Comparison of ENCODE assay signal across 2 cellular contexts in genomic region chr16:69412287-69412686, GRCh38.
TF ChIP-seq lines count a peak whose summit lies in the region.

No MANE protein-coding gene starts in this region.

TF ChIP-seq in GM23338, 12 proteins besides CTCF, POLR2A, EP300 and RAD21:
- no peak for TF ChIP-seq ZNF114 (CRISPR knock-in tag; IDR thresholded peaks at IDR 0.05)

TF ChIP-seq in H1, 55 proteins besides CTCF, POLR2A, EP300 and RAD21:
- TF ChIP-seq MAFK (IDR thresholded peaks at IDR 0.05; ENCODE audit: low read depth, low read length): no peak
- no peak for TF ChIP-seq CBX8 (IDR thresholded peaks at IDR 0.05; ENCODE audit: borderline replicate concordance, low read depth, low read length)
- no peak for TF ChIP-seq ZNF274 (IDR thresholded peaks at IDR 0.05; ENCODE audit: borderline replicate concordance, extremely low read depth, low read length)
- no peak for TF ChIP-seq SAP30 (IDR thresholded peaks at IDR 0.05; ENCODE audit: insufficient read depth, insufficient replicate concordance, low read length)
- no peak for TF ChIP-seq SP4 (IDR thresholded peaks at IDR 0.05; ENCODE audit: low read length)
- no peak for TF ChIP-seq EZH2 (IDR thresholded peaks at IDR 0.05; ENCODE audit: low read depth, low read length, severe bottlenecking)
- TF ChIP-seq NRF1 (IDR thresholded peaks at IDR 0.05; ENCODE audit: low read depth, low read length): no peak
- TF ChIP-seq KDM4A (IDR thresholded peaks at IDR 0.05; ENCODE audit: low read depth, low read length, severe bottlenecking): no peak
- no peak for TF ChIP-seq TAF7 (optimal IDR thresholded peaks at IDR 0.05; ENCODE audit: borderline replicate concordance, low read depth, low read length)
- TF ChIP-seq POU5F1 (IDR thresholded peaks at IDR 0.05; ENCODE audit: low read depth, low read length): no peak
- no peak for TF ChIP-seq GABPA (IDR thresholded peaks at IDR 0.05; ENCODE audit: borderline replicate concordance, insufficient read depth, low read length)
- no peak for TF ChIP-seq KDM5A (IDR thresholded peaks at IDR 0.05; ENCODE audit: low read length)
- TF ChIP-seq RXRA (IDR thresholded peaks at IDR 0.05; ENCODE audit: insufficient read depth, low read depth, low read length): no peak
- TF ChIP-seq PHF8 (conservative IDR thresholded peaks at IDR 0.05; ENCODE audit: low read depth, low read length): no peak
- no peak for TF ChIP-seq CHD1 (IDR thresholded peaks at IDR 0.05; ENCODE audit: low read depth, low read length)
- no peak for TF ChIP-seq CEBPB (IDR thresholded peaks at IDR 0.05; ENCODE audit: low read depth, low read length)
- TF ChIP-seq JUN (IDR thresholded peaks at IDR 0.05; ENCODE audit: low read depth, low read length): no peak
- TF ChIP-seq HDAC2 (IDR thresholded peaks at IDR 0.05; ENCODE audit: borderline replicate concordance in 1 of 2, low read depth in 2 of 2, low read length in 2 of 2): no peak
